In the genomic region with DNA sequence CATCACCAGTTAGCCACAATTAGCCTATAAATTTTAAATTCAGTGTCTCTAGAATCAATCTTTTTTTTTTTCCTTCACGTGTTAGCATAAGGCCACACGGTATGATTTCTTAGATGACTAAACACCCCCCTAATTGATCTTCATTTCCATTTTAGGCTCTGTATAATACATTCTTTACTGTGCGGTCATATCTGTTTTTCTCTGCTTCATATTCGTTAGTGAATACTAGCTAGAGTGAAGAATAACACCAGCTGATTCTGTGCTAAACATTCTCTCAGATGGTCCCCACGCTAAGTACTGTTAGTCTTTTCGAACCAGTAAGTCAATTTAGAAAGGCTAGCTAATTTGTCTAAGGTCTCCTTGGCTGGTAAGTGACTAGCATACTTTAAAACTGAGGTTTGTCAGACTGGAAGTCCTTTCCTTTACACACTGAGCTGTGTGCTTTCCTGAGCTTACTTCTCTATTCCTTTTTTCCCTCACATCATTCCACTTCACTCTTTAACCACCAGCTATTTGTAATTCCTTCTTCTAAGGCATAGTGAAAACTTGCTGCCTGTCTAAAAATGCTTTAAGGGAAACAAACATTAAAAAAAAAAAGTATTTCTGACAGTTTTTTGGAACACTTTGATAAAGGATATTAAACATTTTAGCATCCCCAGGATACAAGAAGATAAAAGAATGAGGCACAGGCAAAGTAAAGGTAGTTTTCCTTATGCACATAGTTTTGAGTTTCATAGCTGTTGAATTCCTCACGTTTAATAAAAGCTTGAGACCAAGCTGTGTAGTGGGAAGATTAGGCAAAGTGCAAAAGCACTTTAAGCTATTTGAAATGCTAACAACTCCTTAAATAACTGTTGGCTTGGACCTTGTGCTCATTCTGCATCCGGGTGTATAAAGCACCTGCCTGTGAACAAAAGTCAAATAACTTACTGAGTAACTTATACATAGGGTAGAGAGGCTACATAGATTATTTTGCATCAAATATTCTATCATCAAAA, we compare ENCODE assay signal across 15 cellular contexts. TPM values are rescaled to one million over a fixed set of nuclear protein-coding genes. Genes with fewer than 3 reads are reported as not detected.
DNase-seq lines count a peak whose midpoint lies in the region; ATAC-seq and TF ChIP-seq lines count a peak whose summit lies in the region.
"Had no signal": no experiment of that assay in that cellular context is flagged by ENCODE, and none has a peak within 500 bp of the region (broad histone marks: within the 10 kb centered on the region; RNA-seq: fewer than 3 reads in every experiment).

No MANE protein-coding gene starts in this region.

- H3K4me2 ChIP-seq in hepatocyte: peak overlapping the region; percentile 6

- H3K27me3 ChIP-seq in CD4-positive, CD25-positive, alpha-beta regulatory T cell (ENCODE audit: control insufficient read depth, insufficient read depth, low read length): no peaks in the 10 kb centered on the region
- H3K27me3 ChIP-seq in hepatocyte (no peaks in the 10 kb centered on the region), esophagus squamous epithelium (no peaks in the 10 kb centered on the region)
- H3K27me3 ChIP-seq: heart left ventricle, testis had no signal

- no peak for TF ChIP-seq POLR2A in esophagus squamous epithelium (IDR thresholded peaks at IDR 0.05)

- peak overlapping the region in 2 of 3 donors; percentile 45 to 77 for H3K27ac Mint-ChIP-seq in CD4-positive, CD25-positive, alpha-beta regulatory T cell
- H3K27ac Mint-ChIP-seq in osteocyte (ENCODE audit: unreplicated experiment): peak overlapping the region; percentile 60
- H3K27ac Mint-ChIP-seq: activated CD8-positive, alpha-beta T cell treated with anti-CD3 and anti-CD28 coated beads for 36 hours had no signal

- peaks cover 11% of the 10 kb centered on the region for H3K36me3 Mint-ChIP-seq in CD4-positive, CD25-positive, alpha-beta regulatory T cell
- peaks cover 5% of the 10 kb centered on the region for H3K36me3 Mint-ChIP-seq in osteocyte (ENCODE audit: unreplicated experiment)

- peaks cover 94% of the 10 kb centered on the region for H3K79me2 ChIP-seq in hepatocyte

- no peak overlapping the region for H3K4me3 Mint-ChIP-seq in CD4-positive, CD25-positive, alpha-beta regulatory T cell
- H3K4me3 Mint-ChIP-seq in osteocyte (ENCODE audit: unreplicated experiment): no peak overlapping the region
- H3K4me3 Mint-ChIP-seq: activated CD8-positive, alpha-beta T cell treated with anti-CD3 and anti-CD28 coated beads for 36 hours had no signal

- H3K9me3 ChIP-seq in CD4-positive, CD25-positive, alpha-beta regulatory T cell (ENCODE audit: control insufficient read depth in 2 of 2, low read length in 2 of 2): no peaks in the 10 kb centered on the region
- H3K9me3 ChIP-seq in hepatocyte (ENCODE audit: low read depth) (no peaks in the 10 kb centered on the region), esophagus squamous epithelium (no peaks in the 10 kb centered on the region)
- H3K9me3 ChIP-seq: heart left ventricle, testis had no signal

- no peaks in the 10 kb centered on the region for H3K27me3 Mint-ChIP-seq in CD4-positive, CD25-positive, alpha-beta regulatory T cell
- H3K27me3 Mint-ChIP-seq in osteocyte (ENCODE audit: unreplicated experiment): no peaks in the 10 kb centered on the region
- H3K27me3 Mint-ChIP-seq: activated CD8-positive, alpha-beta T cell treated with anti-CD3 and anti-CD28 coated beads for 36 hours had no signal

- no peak overlapping the region for H3K4me3 ChIP-seq in CD4-positive, CD25-positive, alpha-beta regulatory T cell (ENCODE audit: low read depth, low read length)
- H3K4me3 ChIP-seq in hepatocyte: no peak overlapping the region
- no peak overlapping the region for H3K4me3 ChIP-seq in esophagus squamous epithelium
- H3K4me3 ChIP-seq: heart left ventricle, testis had no signal

- no peak overlapping the region for H3K27ac ChIP-seq in CD4-positive, CD25-positive, alpha-beta regulatory T cell (ENCODE audit: insufficient read depth, low read length, poor library complexity, severe bottlenecking)
- H3K27ac ChIP-seq in hepatocyte: peak overlapping the region; percentile 13
- no peak overlapping the region for H3K27ac ChIP-seq in esophagus squamous epithelium
- H3K27ac ChIP-seq: testis had no signal

- no peak for ATAC-seq in CD4-positive, CD25-positive, alpha-beta regulatory T cell (ENCODE audit: low read depth in 2 of 2)
- ATAC-seq: activated CD8-positive, alpha-beta T cell treated with anti-CD3 and anti-CD28 coated beads for 36 hours; heart left ventricle had no signal

- intact Hi-C loops in esophagus squamous epithelium (cut with DNase I): no loop called here

- H3K4me1 ChIP-seq in CD4-positive, CD25-positive, alpha-beta regulatory T cell (ENCODE audit: control insufficient read depth, insufficient read depth, low read length, poor library complexity, severe bottlenecking): peaks cover 24% of the 10 kb centered on the region
- H3K4me1 ChIP-seq in hepatocyte (ENCODE audit: insufficient read depth) (peaks cover 22% of the 10 kb centered on the region), esophagus squamous epithelium (peaks cover 3 to 43% (median 18%) of the 10 kb centered on the region in 3 donors)

- no peaks in the 10 kb centered on the region for H3K9me3 Mint-ChIP-seq in CD4-positive, CD25-positive, alpha-beta regulatory T cell
- no peaks in the 10 kb centered on the region for H3K9me3 Mint-ChIP-seq in osteocyte (ENCODE audit: unreplicated experiment)
- H3K9me3 Mint-ChIP-seq: activated CD8-positive, alpha-beta T cell treated with anti-CD3 and anti-CD28 coated beads for 36 hours had no signal

- peaks cover 27 to 58% (median 52%) of the 10 kb centered on the region in 4 donors for H3K4me1 Mint-ChIP-seq in CD4-positive, CD25-positive, alpha-beta regulatory T cell
- H3K4me1 Mint-ChIP-seq in osteocyte (ENCODE audit: unreplicated experiment): peaks cover 57% of the 10 kb centered on the region

- DNase-seq in CD4-positive, CD25-positive, alpha-beta regulatory T cell: no peak
- peak; percentile 13 for DNase-seq in M059J (ENCODE audit: low read depth)
- no peak for DNase-seq in hepatocyte (ENCODE audit: low spot score)
- no peak for DNase-seq in osteocyte (ENCODE audit: extremely low spot score, unreplicated experiment)
- DNase-seq in epidermal melanocyte (ENCODE audit: insufficient read length, low spot score): no peak
- DNase-seq in NCI-H526 treated with DMSO at 0.1 percent for 48 hours (lab: John Stamatoyannopoulos, UW): no peak
- DNase-seq in esophagus squamous epithelium (lab: John Stamatoyannopoulos, UW): no peak
- DNase-seq in HPDE6-E6E7 (ENCODE audit: extremely low spot score): no peak
- DNase-seq: activated CD8-positive, alpha-beta T cell treated with anti-CD3 and anti-CD28 coated beads for 36 hours; Calu3; H7; heart left ventricle; kidney glomerular epithelial cell; SHP77 treated with DMSO at 0.1 percent for 48 hours; testis had no signal

- H2AFZ ChIP-seq in hepatocyte: no peak overlapping the region

- peaks cover 52% of the 10 kb centered on the region for H4K20me1 ChIP-seq in hepatocyte (ENCODE audit: insufficient read depth, poor library complexity, severe bottlenecking)

- H3K36me3 ChIP-seq in CD4-positive, CD25-positive, alpha-beta regulatory T cell (ENCODE audit: control insufficient read depth, insufficient read depth, low read length): no peaks in the 10 kb centered on the region
- H3K36me3 ChIP-seq in hepatocyte (replicated peaks; ENCODE audit: insufficient read depth, low read depth): no peaks in the 10 kb centered on the region
- H3K36me3 ChIP-seq in esophagus squamous epithelium: no peaks in the 10 kb centered on the region

- TF ChIP-seq CTCF in hepatocyte (IDR thresholded peaks at IDR 0.05; ENCODE audit: poor library complexity) (no peak), osteocyte (IDR thresholded peaks at IDR 0.05) (no peak), esophagus squamous epithelium (IDR thresholded peaks at IDR 0.05) (no peak)

- 64% methylated on average over 8 of the region's 8 CpGs for WGBS in hepatocyte (ENCODE audit: low lambda C conversion rate, missing lambda C conversion rate)
- WGBS in esophagus squamous epithelium, 2 donors: 51% methylated on average over 8 of the region's 8 CpGs

- H3K9me2 ChIP-seq in hepatocyte (replicated peaks; ENCODE audit: insufficient read depth): no peaks in the 10 kb centered on the region

RNA-seq across cellular contexts. Expression of a gene that starts 17.1 kb away (rescaled TPM):
- total RNA-seq in CD4-positive, CD25-positive, alpha-beta regulatory T cell: 94.7 TPM
- 100 to 1,000 TPM; 107 to 124 (median 117) TPM for polyA plus RNA-seq in CD4-positive, CD25-positive, alpha-beta regulatory T cell
- 177 and 184 TPM in 2 replicates for total RNA-seq in M059J (2014; rRNA removed; shearing (Covaris generic))
- total RNA-seq in hepatocyte: 160 and 187 TPM in 2 replicates
- polyA plus RNA-seq in hepatocyte: 104 and 113 TPM in 2 replicates
- total RNA-seq in osteocyte: 63.8 and 65.9 TPM in 2 replicates
- 100 to 1,000 TPM in 1 of 4 donors, 10 to 100 TPM in 3; 71.1 to 102 (median 82.5) TPM for total RNA-seq in esophagus squamous epithelium
